In the genomic region with DNA sequence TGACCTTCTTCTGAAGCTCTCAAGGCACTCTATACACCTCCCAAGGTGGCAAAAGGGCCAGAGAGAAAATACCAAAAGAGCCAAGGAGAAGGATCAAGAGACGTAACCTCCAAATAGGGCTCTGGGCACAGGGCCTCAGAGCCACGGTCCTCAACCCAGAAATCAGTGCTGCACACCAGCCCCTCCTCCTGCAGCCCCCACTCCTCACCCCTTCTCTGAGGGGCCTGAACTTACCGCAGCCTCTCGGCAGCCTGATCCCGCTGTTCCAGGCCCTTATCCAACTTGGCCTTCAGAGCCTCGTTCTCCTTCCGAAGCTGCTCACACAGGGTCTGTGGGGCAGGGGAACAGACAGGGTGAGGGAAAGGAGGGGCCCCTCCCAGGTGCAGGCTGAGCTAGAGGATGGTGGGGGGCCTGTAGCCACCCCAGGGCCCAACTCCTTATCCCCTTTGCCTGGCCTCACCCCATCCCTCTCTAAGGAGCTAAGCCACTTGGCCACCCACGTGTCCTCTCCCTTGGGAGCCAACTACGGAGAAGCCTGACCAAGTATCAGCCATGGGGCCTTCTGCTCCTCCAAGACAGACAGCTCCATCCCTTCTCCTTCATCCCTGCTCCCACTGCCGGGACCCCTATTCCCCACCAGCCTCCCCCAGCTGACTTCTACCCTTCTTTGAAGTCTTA, we compare ENCODE assay signal across 9 cellular contexts. TPM values are rescaled to one million over a fixed set of nuclear protein-coding genes. Genes with fewer than 3 reads are reported as not detected.
A peak's percentile ranks its signal among the peaks of the same experiment; 100 is the strongest.
DNase-seq lines count a peak whose midpoint lies in the region; ATAC-seq and TF ChIP-seq lines count a peak whose summit lies in the region.
"Had no signal": no experiment of that assay in that cellular context is flagged by ENCODE, and none has a peak within 500 bp of the region (broad histone marks: within the 10 kb centered on the region; RNA-seq: fewer than 3 reads in every experiment).

No MANE protein-coding gene starts in this region.

- no peak overlapping the region for H3K23ac ChIP-seq in trophoblast cell (ENCODE audit: low read length)

- no peak overlapping the region for H3K14ac ChIP-seq in trophoblast cell (ENCODE audit: low read length)

- no peak overlapping the region for H4K8ac ChIP-seq in trophoblast cell (ENCODE audit: low read depth, low read length)

- H3K4me1 ChIP-seq in endodermal cell (ENCODE audit: control insufficient read depth, insufficient read depth, low read length) (no peaks in the 10 kb centered on the region), psoas muscle (peaks cover 16% of the 10 kb centered on the region), trophoblast cell (ENCODE audit: control insufficient read depth in 1 of 2, insufficient read depth in 2 of 2, low read length in 2 of 2) (no peaks in the 10 kb centered on the region)

- H3K27me3 Mint-ChIP-seq in Calu3 (ENCODE audit: unreplicated experiment) (no peaks in the 10 kb centered on the region), endodermal cell (ENCODE audit: insufficient read depth) (no peaks in the 10 kb centered on the region)

- H3K36me3 Mint-ChIP-seq in Calu3 (ENCODE audit: insufficient read depth, unreplicated experiment) = peaks cover 97% of the 10 kb centered on the region
- peaks cover 17% of the 10 kb centered on the region for H3K36me3 Mint-ChIP-seq in endodermal cell (ENCODE audit: low read depth)

- H3K27me3 ChIP-seq in endodermal cell (ENCODE audit: control insufficient read depth, insufficient read depth, low read length, poor library complexity, severe bottlenecking) (no peaks in the 10 kb centered on the region), psoas muscle (ENCODE audit: insufficient read depth in 3 of 3, low read length in 2 of 3) (no peaks in the 10 kb centered on the region), trophoblast cell (ENCODE audit: insufficient read depth, low read length) (no peaks in the 10 kb centered on the region)
- H3K27me3 ChIP-seq: adrenal gland had no signal

- H3K9ac ChIP-seq in endodermal cell (ENCODE audit: extremely low read depth, low read length, poor library complexity, severe bottlenecking) (no peak overlapping the region), trophoblast cell (ENCODE audit: low read length) (no peak overlapping the region)

- ATAC-seq in HG02943 (IDR thresholded peaks at IDR 0.05; ENCODE audit: low read depth, unreplicated experiment) = peak; percentile 29
- ATAC-seq in psoas muscle = peak in 3 of 4 donors; percentile 7 to 34 (median 23)
- no peak for ATAC-seq in GM18517 (IDR thresholded peaks at IDR 0.05; ENCODE audit: unreplicated experiment)

- H3K9me3 Mint-ChIP-seq in Calu3 (ENCODE audit: low read depth, unreplicated experiment) (no peaks in the 10 kb centered on the region), endodermal cell (no peaks in the 10 kb centered on the region)

- no peak overlapping the region for H3K4me2 ChIP-seq in trophoblast cell (ENCODE audit: low read length)

- H3K79me2 ChIP-seq in trophoblast cell (ENCODE audit: control insufficient read depth, insufficient read depth, low read length, poor library complexity) = no peaks in the 10 kb centered on the region

- H3K27ac Mint-ChIP-seq in Calu3 (ENCODE audit: unreplicated experiment) (peak overlapping the region; percentile 2), endodermal cell (peak overlapping the region; percentile 74)

- no peak overlapping the region for H4K12ac ChIP-seq in trophoblast cell (ENCODE audit: low read depth, low read length)

- DNase-seq in Calu3 (no peak), endodermal cell (no peak), psoas muscle (peak in 1 of 2 donors; percentile 48), NCI-H1436 (lab: John Stamatoyannopoulos, UW) (no peak), trophoblast cell (no peak), SKM-1 (lab: John Stamatoyannopoulos, UW; ENCODE audit: unreplicated experiment) (no peak)

- no peak overlapping the region for H4K91ac ChIP-seq in trophoblast cell (ENCODE audit: low read depth, low read length)

- H3K9me3 ChIP-seq in endodermal cell (ENCODE audit: control insufficient read depth, low read length) (no peaks in the 10 kb centered on the region), psoas muscle (no peaks in the 10 kb centered on the region), trophoblast cell (ENCODE audit: insufficient read depth, low read depth, low read length) (peaks cover 2% of the 10 kb centered on the region)
- H3K9me3 ChIP-seq: adrenal gland had no signal

- H3K18ac ChIP-seq in trophoblast cell (ENCODE audit: low read length) = no peak overlapping the region

- no peaks in the 10 kb centered on the region for H3K79me1 ChIP-seq in trophoblast cell (ENCODE audit: low read length)

- intact Hi-C loops in Calu3 (cut with micrococcal nuclease; ENCODE audit: unreplicated experiment) = loop anchor here (1.0 to 5.0 kb wide), 3 partner anchors 35 to 112 kb away; no protein-coding TSS in a partner anchor
- intact Hi-C loops in psoas muscle (cut with DNase I) = loop anchor here (1.0 to 5.0 kb wide), 4 partner anchors 63 to 190 kb away; no protein-coding TSS in a partner anchor

- CTCF ChIA-PET in Calu3 (lab: Charles Lee) = interaction anchor here (0.7 to 9.4 kb wide), 17 partner anchors 11 to 113 kb away, joined by 3 to 140 read pairs (median 5); a partner anchor contains a TSS

- TF ChIP-seq CTCF in Calu3 (IDR thresholded peaks at IDR 0.05; ENCODE audit: unreplicated experiment) (no peak), endodermal cell (conservative IDR thresholded peaks at IDR 0.05) (no peak), psoas muscle (IDR thresholded peaks at IDR 0.05) (no peak)

- no TSS peak for BruUV-seq in Calu3 (replicated peaks; lab: Mats Ljungman, UMichigan)

- H2BK5ac ChIP-seq in trophoblast cell (ENCODE audit: low read depth, low read length, poor library complexity) = no peak overlapping the region

- WGBS in endodermal cell (ENCODE audit: insufficient coverage in 1 of 2, insufficient read length in 1 of 2), 2 experiments = 90 to 98% methylated on average over 5 to 10 of the region's 10 CpGs
- WGBS in psoas muscle, 3 donors = 29 to 63% (median 33%) methylated on average over 7 to 10 of the region's 10 CpGs
- WGBS in trophoblast cell (ENCODE audit: extremely low coverage, insufficient coverage, insufficient read length) = no CpG with 5 or more reads among the region's 10 CpGs

- H2BK120ac ChIP-seq in trophoblast cell (ENCODE audit: insufficient read depth, low read length, poor library complexity) = no peak overlapping the region

- no peak overlapping the region for H2BK12ac ChIP-seq in trophoblast cell (ENCODE audit: low read length)

- H3K4me1 Mint-ChIP-seq in Calu3 (ENCODE audit: low read depth, unreplicated experiment) (peaks cover 70% of the 10 kb centered on the region), endodermal cell (no peaks in the 10 kb centered on the region)

- H3K27ac ChIP-seq in endodermal cell (ENCODE audit: low read depth, low read length) = no peak overlapping the region
- peak overlapping the region; percentile 63 for H3K27ac ChIP-seq in psoas muscle
- no peak overlapping the region for H3K27ac ChIP-seq in trophoblast cell (ENCODE audit: low read depth, low read length)

- H2AK5ac ChIP-seq in trophoblast cell (ENCODE audit: low read length) = no peak overlapping the region

- H3K4me3 Mint-ChIP-seq in Calu3 (ENCODE audit: low read depth, unreplicated experiment) (no peak overlapping the region), endodermal cell (no peak overlapping the region)

- H2AFZ ChIP-seq in trophoblast cell (ENCODE audit: insufficient read depth, low read length, poor library complexity) = no peak overlapping the region

- H3K36me3 ChIP-seq in endodermal cell (ENCODE audit: control insufficient read depth, insufficient read depth, low read length) (peaks cover 43% of the 10 kb centered on the region), psoas muscle (ENCODE audit: insufficient read depth in 1 of 2, low read depth in 1 of 2) (peaks cover 3 to 88% of the 10 kb centered on the region in 2 donors), trophoblast cell (ENCODE audit: control insufficient read depth in 1 of 2, insufficient read depth in 2 of 2, low read length in 2 of 2) (peaks cover 31 to 51% of the 10 kb centered on the region in 2 experiments)

- no peak overlapping the region for H3K4ac ChIP-seq in trophoblast cell (ENCODE audit: low read depth, low read length)

- H3K4me3 ChIP-seq in endodermal cell (ENCODE audit: low read length) = no peak overlapping the region
- no peak overlapping the region for H3K4me3 ChIP-seq in psoas muscle
- H3K4me3 ChIP-seq in trophoblast cell (ENCODE audit: low read depth, low read length) = no peak overlapping the region
- H3K4me3 ChIP-seq: adrenal gland had no signal

RNA-seq across cellular contexts. Expression of a gene that starts 28.8 kb away (rescaled TPM):
- total RNA-seq in Calu3 (2022) (321 and 339 TPM in 2 replicates), endodermal cell (10 to 100 TPM; 51.3 to 52.2 TPM), psoas muscle (100 to 1,000 TPM; 114 to 218 (median 149) TPM)
- 33.0 TPM for polyA plus RNA-seq in endodermal cell (2013, experiment 1 of 2)
- 31.1 TPM for polyA plus RNA-seq in endodermal cell (2013, experiment 2 of 2)
- polyA plus RNA-seq in psoas muscle = 100 to 1,000 TPM in 2 of 3 donors, 10 to 100 TPM in 1; 55.5 to 167 (median 106) TPM
- 54.1 and 54.5 TPM in 2 replicates for polyA plus RNA-seq in trophoblast cell (2013)

RNA-seq across cellular contexts. Expression of a gene that starts 31.7 kb away (rescaled TPM):
- not detected in 2 replicates for total RNA-seq in Calu3 (2022)
- 10 to 100 TPM; 44.9 to 47.1 TPM for total RNA-seq in endodermal cell
- polyA plus RNA-seq in endodermal cell (2013, experiment 1 of 2) = 27.5 TPM
- polyA plus RNA-seq in endodermal cell (2013, experiment 2 of 2) = 26.7 TPM
- 100 to 1,000 TPM; 447 to 852 (median 690) TPM for total RNA-seq in psoas muscle
- polyA plus RNA-seq in psoas muscle = 100 to 1,000 TPM; 551 to 766 (median 552) TPM
- 22.4 and 25.1 TPM in 2 replicates for polyA plus RNA-seq in trophoblast cell (2013)

Comparison
In these comparisons a context has a peak if more than half of its experiments do, and no peak if none do; other contexts are left out.
1. RNA of a gene that starts 31.7 kb away (total RNA-seq): 447 to 852 TPM in psoas muscle and 44.9 to 47.1 TPM in endodermal cell; not detected in Calu3; every median in the first group is over 10 times any median in the second.